33 cellular contexts compared by ENCODE assay signal in genomic region chr20:6626805-6627204, GRCh38.
DNase-seq lines count a peak whose midpoint lies in the region; ATAC-seq and TF ChIP-seq lines count a peak whose summit lies in the region.
"Had no signal": no experiment of that assay in that cellular context is flagged by ENCODE, and none has a peak within 500 bp of the region (broad histone marks: within the 10 kb centered on the region; RNA-seq: fewer than 3 reads in every experiment).

No MANE protein-coding gene starts in this region.

- no peak overlapping the region for H3K27ac Mint-ChIP-seq in WTC11
- no peak overlapping the region for H3K27ac Mint-ChIP-seq in activated CD4-positive, alpha-beta T cell treated with anti-CD3 and anti-CD28 coated beads, Interleukin-2, amount 10 ng/mL, durations not matched to agents 24 days and 14 days
- H3K27ac Mint-ChIP-seq: brain; effector memory CD8-positive, alpha-beta T cell; nephron; stimulated activated memory B cell treated with anti-CD40 and anti-IgM and Interleukin-4, amounts not matched to agents 10 μg/mL and 1 μg/mL and 100 μg/mL, for 72 hours; T-helper 1 cell treated with Interleukin-12 subunit alpha and Interleukin-12 subunit beta and Interleukin-4 antibody, amounts not matched to agents 30 μg/mL and 1 μg/mL, for 36 hours had no signal

- peaks cover 7% of the 10 kb centered on the region for H3K9me3 Mint-ChIP-seq in WTC11
- peaks cover 3% of the 10 kb centered on the region for H3K9me3 Mint-ChIP-seq in activated CD4-positive, alpha-beta T cell treated with anti-CD3 and anti-CD28 coated beads, Interleukin-2, amount 10 ng/mL, durations not matched to agents 24 days and 14 days

- intact Hi-C loops in activated CD4-positive, alpha-beta T cell treated with anti-CD3 and anti-CD28 coated beads, Interleukin-2, amount 10 ng/mL, durations not matched to agents 24 days and 14 days (cut with micrococcal nuclease) = no loop called here

- H3K4me2 ChIP-seq in Karpas-422 (ENCODE audit: low read depth, low read length, poor library complexity, severe bottlenecking) (no peak overlapping the region), mesendoderm (ENCODE audit: low read length) (no peak overlapping the region)
- H3K4me2 ChIP-seq: hepatocyte had no signal

- peaks cover 7% of the 10 kb centered on the region; the same call in 1 of the 2 replicates for H3K9me3 ChIP-seq in Karpas-422 (ENCODE audit: low read length)
- H3K9me3 ChIP-seq: adrenal gland, Caco-2, colonic mucosa, esophagus squamous epithelium, gastrocnemius medialis, ovary had no signal

- H3K36me3 ChIP-seq in Karpas-422 (ENCODE audit: insufficient read depth, low read length) = no peaks in the 10 kb centered on the region
- no peaks in the 10 kb centered on the region for H3K36me3 ChIP-seq in mesendoderm (ENCODE audit: control insufficient read depth, insufficient read depth, low read length)
- H3K36me3 ChIP-seq: adrenal gland, colonic mucosa, esophagus squamous epithelium, gastrocnemius medialis, left ventricle myocardium inferior, ovary, right atrium auricular region, spleen had no signal

- peak; percentile 41; the same call in 1 of the 2 replicates for TF ChIP-seq CTCF in WTC11 (IDR thresholded peaks at IDR 0.05)

- DNase-seq in NCI-H82 (lab: John Stamatoyannopoulos, UW) (peak; percentile 53), NCI-H82 treated with DMSO at 0.1 percent for 48 hours (lab: John Stamatoyannopoulos, UW; ENCODE audit: unreplicated experiment) (no peak), Karpas-422 (peak; percentile 42), WTC11 (ENCODE audit: low spot score) (peak; percentile 55), mesendoderm (peak; percentile 85)
- no peak for DNase-seq in activated CD4-positive, alpha-beta T cell treated with anti-CD3 and anti-CD28 coated beads, Interleukin-2, amount 50 U/mL, for 4 hours
- no peak for DNase-seq in activated CD4-positive, alpha-beta T cell treated with anti-CD3 and anti-CD28 coated beads, Interleukin-2, amount 10 ng/mL, durations not matched to agents 24 days and 14 days
- DNase-seq: activated CD4-positive, alpha-beta T cell treated with anti-CD3 and anti-CD28 coated beads for 48 hours; activated naive CD4-positive, alpha-beta T cell; activated T-cell treated with anti-CD3 and anti-CD28 coated beads, Interleukin-2, amount 50 U/mL, for 48 hours; adrenal gland; Caco-2; colonic mucosa; effector memory CD8-positive, alpha-beta T cell; EL; esophagus squamous epithelium; gastrocnemius medialis; GOT3; Kasumi-1; left ventricle myocardium inferior; NCI-H1105; NCI-H2029; NCI-H2227 treated with DMSO at 0.1 percent for 48 hours; ovary; spleen; stimulated activated CD4-positive, alpha-beta T cell treated with anti-CD3 and anti-CD28 coated beads, Interleukin-4, amount 100 ng/mL, for 1 hour had no signal

- peak; percentile 92 for ATAC-seq in WTC11
- ATAC-seq in GM18519 (IDR thresholded peaks at IDR 0.05; ENCODE audit: low FRiP score, unreplicated experiment) = no peak
- ATAC-seq: effector memory CD8-positive, alpha-beta T cell; gastrocnemius medialis; stimulated activated memory B cell treated with anti-CD40 and anti-IgM and Interleukin-4, amounts not matched to agents 10 μg/mL and 1 μg/mL and 100 μg/mL, for 72 hours had no signal

- no peaks in the 10 kb centered on the region for H3K4me1 ChIP-seq in Karpas-422 (ENCODE audit: low read length)
- no peaks in the 10 kb centered on the region for H3K4me1 ChIP-seq in mesendoderm (ENCODE audit: control insufficient read depth, low read depth, low read length)
- H3K4me1 ChIP-seq: adrenal gland, esophagus squamous epithelium, gastrocnemius medialis, left ventricle myocardium inferior, right atrium auricular region, spleen had no signal

- no peak overlapping the region for H3K18ac ChIP-seq in mesendoderm (ENCODE audit: low read length)

- H2AK5ac ChIP-seq in mesendoderm (ENCODE audit: low read length) = no peak overlapping the region

- no CpG with 5 or more reads among the region's 5 CpGs for WGBS in mesendoderm (ENCODE audit: extremely low coverage, insufficient coverage, low lambda C conversion rate)

- H3K36me3 Mint-ChIP-seq in WTC11 = no peaks in the 10 kb centered on the region
- H3K36me3 Mint-ChIP-seq in activated CD4-positive, alpha-beta T cell treated with anti-CD3 and anti-CD28 coated beads, Interleukin-2, amount 10 ng/mL, durations not matched to agents 24 days and 14 days (ENCODE audit: low read depth) = no peaks in the 10 kb centered on the region
- H3K36me3 Mint-ChIP-seq: brain; stimulated activated memory B cell treated with anti-CD40 and anti-IgM and Interleukin-4, amounts not matched to agents 10 μg/mL and 1 μg/mL and 100 μg/mL, for 72 hours had no signal

- no peak overlapping the region for H2BK15ac ChIP-seq in mesendoderm (replicated peaks; ENCODE audit: low read depth)

- CTCF ChIA-PET in WTC11 (lab: Charles Lee) = interaction anchor here (0.5 to 2.4 kb wide), 14 partner anchors 9 to 457 kb away, joined by 3 to 20 read pairs (median 4); no protein-coding TSS in a partner anchor

- H3K27ac ChIP-seq in Karpas-422 (ENCODE audit: low read length) = no peak overlapping the region
- H3K27ac ChIP-seq in mesendoderm (ENCODE audit: low read depth, low read length) = no peak overlapping the region
- H3K27ac ChIP-seq: adrenal gland, colonic mucosa, esophagus squamous epithelium, gastrocnemius medialis, hepatocyte, left ventricle myocardium inferior, ovary, right atrium auricular region, spleen had no signal

- H3K4me3 ChIP-seq in Karpas-422 (ENCODE audit: low read length) (no peak overlapping the region), mesendoderm (ENCODE audit: low read length) (no peak overlapping the region)
- H3K4me3 ChIP-seq: adrenal gland, colonic mucosa, esophagus squamous epithelium, gastrocnemius medialis, hepatocyte, left ventricle myocardium inferior, ovary, right atrium auricular region, spleen had no signal

- H2BK120ac ChIP-seq in mesendoderm (ENCODE audit: low read depth, low read length) = no peak overlapping the region

- no peak overlapping the region for H3K4me3 Mint-ChIP-seq in WTC11
- no peak overlapping the region for H3K4me3 Mint-ChIP-seq in activated CD4-positive, alpha-beta T cell treated with anti-CD3 and anti-CD28 coated beads, Interleukin-2, amount 10 ng/mL, durations not matched to agents 24 days and 14 days
- H3K4me3 Mint-ChIP-seq: brain; effector memory CD8-positive, alpha-beta T cell; nephron; stimulated activated memory B cell treated with anti-CD40 and anti-IgM and Interleukin-4, amounts not matched to agents 10 μg/mL and 1 μg/mL and 100 μg/mL, for 72 hours; T-helper 1 cell treated with Interleukin-12 subunit alpha and Interleukin-12 subunit beta and Interleukin-4 antibody, amounts not matched to agents 30 μg/mL and 1 μg/mL, for 36 hours had no signal

- POLR2A ChIA-PET in WTC11 (lab: Charles Lee) = no interaction called here

- no peaks in the 10 kb centered on the region for H3K79me1 ChIP-seq in mesendoderm (ENCODE audit: low read length)

- H3K27me3 Mint-ChIP-seq in WTC11 (ENCODE audit: low read depth) = no peaks in the 10 kb centered on the region
- no peaks in the 10 kb centered on the region for H3K27me3 Mint-ChIP-seq in activated CD4-positive, alpha-beta T cell treated with anti-CD3 and anti-CD28 coated beads, Interleukin-2, amount 10 ng/mL, durations not matched to agents 24 days and 14 days
- H3K27me3 Mint-ChIP-seq: effector memory CD8-positive, alpha-beta T cell; stimulated activated memory B cell treated with anti-CD40 and anti-IgM and Interleukin-4, amounts not matched to agents 10 μg/mL and 1 μg/mL and 100 μg/mL, for 72 hours had no signal

- no peak overlapping the region for H3K56ac ChIP-seq in mesendoderm (ENCODE audit: low read length)

- no peak overlapping the region for H3K23ac ChIP-seq in mesendoderm (ENCODE audit: low read length)

- no peaks in the 10 kb centered on the region for H3K27me3 ChIP-seq in Karpas-422 (ENCODE audit: low read length)
- no peaks in the 10 kb centered on the region for H3K27me3 ChIP-seq in mesendoderm (ENCODE audit: insufficient read depth, low read length, poor library complexity)
- H3K27me3 ChIP-seq: adrenal gland, colonic mucosa, esophagus squamous epithelium, gastrocnemius medialis, hepatocyte, ovary, right atrium auricular region, spleen had no signal

- H3K79me2 ChIP-seq in Karpas-422 (ENCODE audit: low read length) (no peaks in the 10 kb centered on the region), mesendoderm (ENCODE audit: control insufficient read depth, insufficient read depth, low read length) (no peaks in the 10 kb centered on the region)
- H3K79me2 ChIP-seq: hepatocyte had no signal

- H3K9me2 ChIP-seq in Karpas-422 (replicated peaks; ENCODE audit: insufficient read depth, low read length) = no peaks in the 10 kb centered on the region

- no peak overlapping the region for H2AFZ ChIP-seq in Karpas-422 (ENCODE audit: low read length)
- H2AFZ ChIP-seq: hepatocyte had no signal

- H4K8ac ChIP-seq in mesendoderm (ENCODE audit: low read depth, low read length) = no peak overlapping the region

- H3K4me1 Mint-ChIP-seq in WTC11 = peaks cover 9% of the 10 kb centered on the region
- H3K4me1 Mint-ChIP-seq in activated CD4-positive, alpha-beta T cell treated with anti-CD3 and anti-CD28 coated beads, Interleukin-2, amount 10 ng/mL, durations not matched to agents 24 days and 14 days = no peaks in the 10 kb centered on the region
- H3K4me1 Mint-ChIP-seq: brain; stimulated activated memory B cell treated with anti-CD40 and anti-IgM and Interleukin-4, amounts not matched to agents 10 μg/mL and 1 μg/mL and 100 μg/mL, for 72 hours had no signal

- no peak overlapping the region for H2BK5ac ChIP-seq in mesendoderm (ENCODE audit: low read length)

- no peaks in the 10 kb centered on the region for H4K20me1 ChIP-seq in Karpas-422 (ENCODE audit: insufficient read depth, low read depth, low read length)

- no peak overlapping the region for H3K4ac ChIP-seq in mesendoderm (ENCODE audit: low read depth, low read length)

- H3K9ac ChIP-seq in Karpas-422 (ENCODE audit: low read length) = no peak overlapping the region
- H3K9ac ChIP-seq in mesendoderm (ENCODE audit: low read length) = no peak overlapping the region

- H4K5ac ChIP-seq in mesendoderm (ENCODE audit: low read length) = no peak overlapping the region

Comparison
In these comparisons a context has a peak if more than half of its experiments do, and no peak if none do; other contexts are left out.
1. DNase-seq: peak in NCI-H82 (single experiment), Karpas-422 (single experiment), WTC11 (single experiment) and mesendoderm (single experiment); none in NCI-H82 treated with DMSO at 0.1 percent for 48 hours (single experiment), activated CD4-positive, alpha-beta T cell treated with anti-CD3 and anti-CD28 coated beads, Interleukin-2, amount 50 U/mL, for 4 hours (0 of 2) and activated CD4-positive, alpha-beta T cell treated with anti-CD3 and anti-CD28 coated beads, Interleukin-2, amount 10 ng/mL, durations not matched to agents 24 days and 14 days (single experiment).